8 cellular contexts compared by ENCODE assay signal in the genomic region with DNA sequence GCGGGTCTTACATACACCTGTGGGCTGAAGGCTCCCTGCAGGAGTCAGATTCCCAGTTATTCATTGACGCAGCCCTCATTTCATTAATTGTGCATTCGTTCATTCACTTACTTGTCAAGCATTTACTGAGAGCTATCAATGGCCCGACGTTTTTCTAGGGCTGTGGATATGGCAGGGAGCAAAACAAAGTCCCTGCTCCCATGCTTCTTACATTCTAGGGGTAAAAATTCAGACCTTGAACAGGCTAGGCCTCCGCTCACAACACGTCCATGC. TPM values are rescaled to one million over a fixed set of nuclear protein-coding genes. Genes with fewer than 3 reads are reported as not detected.
DNase-seq lines count a peak whose midpoint lies in the region; ATAC-seq and TF ChIP-seq lines count a peak whose summit lies in the region.

No MANE protein-coding gene starts in this region.

- peak overlapping the region; percentile 27 for H3K4me3 ChIP-seq in AG04450 (ENCODE audit: low read depth, low read length)
- H3K4me3 ChIP-seq in HUES6 (ENCODE audit: low read depth, low read length), result peak overlapping the region; percentile 44

- H3K4me1 Mint-ChIP-seq in central memory CD8-positive, alpha-beta T cell, result peaks cover 43% of the 10 kb centered on the region
- H3K4me1 Mint-ChIP-seq in nephron progenitor cell, result peaks cover 42% of the 10 kb centered on the region

- peaks cover 8% of the 10 kb centered on the region for H3K36me3 Mint-ChIP-seq in central memory CD8-positive, alpha-beta T cell (ENCODE audit: insufficient read depth)
- peaks cover 17% of the 10 kb centered on the region for H3K36me3 Mint-ChIP-seq in nephron progenitor cell (ENCODE audit: low read depth)

- CTCF ChIA-PET in AG04450 (lab: Charles Lee), result interaction anchor here (0.7 to 5.4 kb wide), 19 partner anchors 8 to 310 kb away, joined by 3 to 50 read pairs (median 4); no protein-coding TSS in a partner anchor

- H3K27ac Mint-ChIP-seq in central memory CD8-positive, alpha-beta T cell (ENCODE audit: low read depth), result peak overlapping the region; percentile 54
- H3K27ac Mint-ChIP-seq in nephron progenitor cell, result no peak overlapping the region

- POLR2A ChIA-PET in AG04450 (lab: Yijun Ruan, JAX), result interaction anchor here (1.0 to 1.1 kb wide), 2 partner anchors 16 to 200 kb away, joined by 3 read pairs; a partner anchor contains a TSS

- H3K4me1 ChIP-seq in HUES6 (ENCODE audit: control insufficient read depth, insufficient read depth, low read length), result peaks cover 18% of the 10 kb centered on the region

- ATAC-seq in central memory CD8-positive, alpha-beta T cell (replicated peaks; ENCODE audit: extremely low read depth, poor library complexity, severe bottlenecking), result no peak
- no peak for ATAC-seq in esophagus mucosa

- peak overlapping the region; percentile 22 for H3K9ac ChIP-seq in HUES6 (ENCODE audit: low read length)

- DNase-seq in AG04450 (ENCODE audit: low read depth, low spot score) (no peak), nephron progenitor cell (no peak), foreskin melanocyte (no peak), NCI-H1048 (lab: John Stamatoyannopoulos, UW) (no peak), nucleus accumbens (lab: John Stamatoyannopoulos, UW) (no peak)
- DNase-seq in central memory CD8-positive, alpha-beta T cell (ENCODE audit: low spot score in 2 of 2), result no peak

- H3K27ac ChIP-seq in AG04450 (ENCODE audit: low read depth, low read length), result no peak overlapping the region
- no peak overlapping the region for H3K27ac ChIP-seq in HUES6 (ENCODE audit: low read depth, low read length)

- peaks cover 17% of the 10 kb centered on the region for H3K27me3 Mint-ChIP-seq in central memory CD8-positive, alpha-beta T cell
- H3K27me3 Mint-ChIP-seq in nephron progenitor cell (ENCODE audit: low read depth, poor library complexity), result peaks cover 19% of the 10 kb centered on the region

- H3K9me3 Mint-ChIP-seq in central memory CD8-positive, alpha-beta T cell, result no peaks in the 10 kb centered on the region
- H3K9me3 Mint-ChIP-seq in nephron progenitor cell, result no peaks in the 10 kb centered on the region

- H3K9me3 ChIP-seq in AG04450 (ENCODE audit: control insufficient read depth, insufficient read depth, low read length) (no peaks in the 10 kb centered on the region; the same call in 1 of the 2 replicates), HUES6 (ENCODE audit: control insufficient read depth, insufficient read depth, low read depth, low read length) (no peaks in the 10 kb centered on the region)

- TF ChIP-seq CTCF in AG04450 (IDR thresholded peaks at IDR 0.05; ENCODE audit: low read depth, low read length) (no peak), nephron progenitor cell (IDR thresholded peaks at IDR 0.05) (peak; percentile 8)

- H3K27me3 ChIP-seq in AG04450 (ENCODE audit: control insufficient read depth, insufficient read depth, low read length) (peaks cover 4% of the 10 kb centered on the region), HUES6 (ENCODE audit: control insufficient read depth, insufficient read depth, low read length) (no peaks in the 10 kb centered on the region)

- peaks cover 33% of the 10 kb centered on the region for H3K36me3 ChIP-seq in HUES6 (ENCODE audit: control insufficient read depth, insufficient read depth, low read length)

- H3K4me3 Mint-ChIP-seq in central memory CD8-positive, alpha-beta T cell, result peak overlapping the region; percentile 77
- peak overlapping the region; percentile 67 for H3K4me3 Mint-ChIP-seq in nephron progenitor cell

RNA-seq across cellular contexts. Expression of a gene that starts 0.4 kb away (rescaled TPM):
- polyA plus RNA-seq in AG04450 (2011; rRNA removed), result 23.0 and 23.4 TPM in 2 replicates
- polyA minus RNA-seq in AG04450 (2011; rRNA and poly(A)+ RNA removed), result 19.3 and 19.5 TPM in 2 replicates
- 88.7 TPM for total RNA-seq in esophagus mucosa

RNA-seq across cellular contexts. Expression of a gene that starts 24.2 kb away (rescaled TPM):
- polyA plus RNA-seq in AG04450 (2011; rRNA removed), result not detected in 2 replicates
- not detected in 2 replicates for polyA minus RNA-seq in AG04450 (2011; rRNA and poly(A)+ RNA removed)
- total RNA-seq in esophagus mucosa, result 1.0 TPM
